17 cellular contexts compared by ENCODE assay signal in the genomic region with DNA sequence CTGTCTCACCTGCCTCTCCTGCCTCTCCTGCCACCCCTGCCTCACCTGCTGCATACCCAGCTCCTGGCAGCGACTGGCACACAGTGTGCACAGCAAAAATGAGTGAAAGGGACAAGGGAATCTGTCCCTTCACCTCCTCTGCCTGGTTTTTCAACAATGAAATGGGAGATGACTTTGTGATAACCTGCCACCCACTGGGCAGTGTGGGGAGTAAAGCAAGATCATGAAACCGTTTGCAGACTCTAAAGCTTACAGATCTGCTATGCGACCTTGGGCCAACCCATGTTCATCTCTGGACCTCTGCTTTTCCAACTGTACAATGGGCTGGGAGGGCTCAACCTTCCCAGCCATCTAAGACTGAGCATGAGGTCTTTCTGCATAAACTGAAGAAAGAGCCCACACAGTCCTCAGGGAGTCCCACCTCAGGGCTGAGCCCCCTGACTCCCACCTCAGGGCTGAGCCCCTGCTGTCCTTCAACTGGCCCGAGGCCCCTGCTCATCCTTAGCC.
A peak's percentile ranks its signal among the peaks of the same experiment; 100 is the strongest.
DNase-seq lines count a peak whose midpoint lies in the region; ATAC-seq and TF ChIP-seq lines count a peak whose summit lies in the region.
"Had no signal": no experiment of that assay in that cellular context is flagged by ENCODE, and none has a peak within 500 bp of the region (broad histone marks: within the 10 kb centered on the region; RNA-seq: fewer than 3 reads in every experiment).

No MANE protein-coding gene starts in this region.

- H3K4me3 Mint-ChIP-seq in neural progenitor cell (no peak overlapping the region), mesothelial cell of epicardium (no peak overlapping the region)
- H3K4me3 Mint-ChIP-seq: activated naive CD8-positive, alpha-beta T cell treated with anti-CD3 and anti-CD28 coated beads, Interleukin-2, amount 50 U/mL, for 24 hours; activated T-cell treated with anti-CD3 and anti-CD28 coated beads, Interleukin-2, amount 50 U/mL, for 24 hours had no signal

- peaks cover 7% of the 10 kb centered on the region for H3F3A ChIP-seq in neural progenitor cell (ENCODE audit: low read depth)

- DNase-seq in NCI-H82 (lab: John Stamatoyannopoulos, UW) (peak; percentile 28), NCI-H82 treated with DMSO at 0.1 percent for 48 hours (lab: John Stamatoyannopoulos, UW; ENCODE audit: unreplicated experiment) (no peak), Kasumi-1 (lab: John Stamatoyannopoulos, UW) (peak; percentile 19 to 30), brain microvascular endothelial cell (no peak), neural progenitor cell (ENCODE audit: low spot score) (no peak), mesothelial cell of epicardium (ENCODE audit: low spot score in 2 of 2, unreplicated experiment in 2 of 2) (no peak)
- DNase-seq: activated CD4-positive, alpha-beta T cell treated with anti-CD3 and anti-CD28 coated beads for 48 hours; activated naive CD8-positive, alpha-beta T cell treated with anti-CD3 and anti-CD28 coated beads, Interleukin-2, amount 50 U/mL, for 24 hours; activated T-cell treated with anti-CD3 and anti-CD28 coated beads, Interleukin-2, amount 50 U/mL, for 24 hours; cerebellar nuclear complex; heart left ventricle; midbrain; NCI-H1048; NCI-H226; spleen had no signal

- H4K20me1 ChIP-seq in neural progenitor cell (ENCODE audit: low read depth), result no peaks in the 10 kb centered on the region

- in situ Hi-C loops in brain microvascular endothelial cell (cut with HindIII; ENCODE audit: low pct_ligation_motif_present, low sequenced_read_pairs), result no loop called here

- H3K36me3 ChIP-seq in brain microvascular endothelial cell (replicated peaks) (no peaks in the 10 kb centered on the region), neural progenitor cell (no peaks in the 10 kb centered on the region)

- no peak overlapping the region for H3K9ac ChIP-seq in neural progenitor cell

- no peak overlapping the region for H3K4me2 ChIP-seq in neural progenitor cell

- no peaks in the 10 kb centered on the region for H3K9me3 ChIP-seq in neural progenitor cell (ENCODE audit: low read depth)
- H3K9me3 ChIP-seq: heart left ventricle, spleen had no signal

- H3K4me1 Mint-ChIP-seq in neural progenitor cell, result no peaks in the 10 kb centered on the region
- H3K4me1 Mint-ChIP-seq in mesothelial cell of epicardium, result no peaks in the 10 kb centered on the region
- H3K4me1 Mint-ChIP-seq: activated naive CD8-positive, alpha-beta T cell treated with anti-CD3 and anti-CD28 coated beads, Interleukin-2, amount 50 U/mL, for 24 hours had no signal

- H3K36me3 Mint-ChIP-seq in neural progenitor cell, result no peaks in the 10 kb centered on the region
- no peaks in the 10 kb centered on the region for H3K36me3 Mint-ChIP-seq in mesothelial cell of epicardium

- H3K9me3 Mint-ChIP-seq in neural progenitor cell (no peaks in the 10 kb centered on the region), mesothelial cell of epicardium (no peaks in the 10 kb centered on the region)
- H3K9me3 Mint-ChIP-seq: activated naive CD8-positive, alpha-beta T cell treated with anti-CD3 and anti-CD28 coated beads, Interleukin-2, amount 50 U/mL, for 24 hours; activated T-cell treated with anti-CD3 and anti-CD28 coated beads, Interleukin-2, amount 50 U/mL, for 24 hours had no signal

- TF ChIP-seq CTCF in brain microvascular endothelial cell (IDR thresholded peaks at IDR 0.05; ENCODE audit: low read depth, low read length, missing control alignments) (peak; percentile 32), neural progenitor cell (IDR thresholded peaks at IDR 0.05) (no peak), mesothelial cell of epicardium (IDR thresholded peaks at IDR 0.05; ENCODE audit: unreplicated experiment) (no peak)

- H3K27me3 Mint-ChIP-seq in neural progenitor cell (ENCODE audit: insufficient read depth, low read depth), result peaks cover 5% of the 10 kb centered on the region
- no peaks in the 10 kb centered on the region for H3K27me3 Mint-ChIP-seq in mesothelial cell of epicardium (ENCODE audit: low read depth)
- H3K27me3 Mint-ChIP-seq: activated naive CD8-positive, alpha-beta T cell treated with anti-CD3 and anti-CD28 coated beads, Interleukin-2, amount 50 U/mL, for 24 hours had no signal

- peak overlapping the region; percentile 79 for H3K27ac Mint-ChIP-seq in neural progenitor cell
- no peak overlapping the region for H3K27ac Mint-ChIP-seq in mesothelial cell of epicardium
- H3K27ac Mint-ChIP-seq: activated naive CD8-positive, alpha-beta T cell treated with anti-CD3 and anti-CD28 coated beads, Interleukin-2, amount 50 U/mL, for 24 hours; activated T-cell treated with anti-CD3 and anti-CD28 coated beads, Interleukin-2, amount 50 U/mL, for 24 hours had no signal

- H3K79me2 ChIP-seq in neural progenitor cell (ENCODE audit: low read depth), result no peaks in the 10 kb centered on the region

- no peak overlapping the region for H2AFZ ChIP-seq in neural progenitor cell (replicated peaks)

- ATAC-seq in HG02623 (IDR thresholded peaks at IDR 0.05; ENCODE audit: unreplicated experiment), result no peak
- ATAC-seq in HG02678 (IDR thresholded peaks at IDR 0.05; ENCODE audit: unreplicated experiment), result no peak
- ATAC-seq: activated naive CD8-positive, alpha-beta T cell treated with anti-CD3 and anti-CD28 coated beads, Interleukin-2, amount 50 U/mL, for 24 hours had no signal

- H3K27ac ChIP-seq in brain microvascular endothelial cell (no peak overlapping the region), neural progenitor cell (no peak overlapping the region)
- H3K27ac ChIP-seq: spleen had no signal

- H3K4me1 ChIP-seq in neural progenitor cell, result peaks cover 4% of the 10 kb centered on the region

- no peaks in the 10 kb centered on the region for H3K27me3 ChIP-seq in brain microvascular endothelial cell (replicated peaks)
- no peaks in the 10 kb centered on the region for H3K27me3 ChIP-seq in neural progenitor cell
- H3K27me3 ChIP-seq: heart left ventricle had no signal

- H3K4me3 ChIP-seq in brain microvascular endothelial cell (ENCODE audit: low read depth, low read length) (no peak overlapping the region), neural progenitor cell (no peak overlapping the region)
- H3K4me3 ChIP-seq: heart left ventricle, spleen had no signal

Comparison
In these comparisons a context has a peak if more than half of its experiments do, and no peak if none do; other contexts are left out.
1. DNase-seq: peak in NCI-H82 (single experiment) and Kasumi-1 (2 of 2); none in NCI-H82 treated with DMSO at 0.1 percent for 48 hours (single experiment), brain microvascular endothelial cell (single experiment), neural progenitor cell (single experiment) and mesothelial cell of epicardium (0 of 2).